Comparison of ENCODE assay signal across 1 cellular context in genomic region chr14:73594491-73594890, GRCh38.
TF ChIP-seq lines count a peak whose summit lies in the region.

No MANE protein-coding gene starts in this region.

TF ChIP-seq in HEK293, 187 proteins besides CTCF, POLR2A, EP300 and RAD21:
- TF ChIP-seq ZNF518A (tag by site-specific recombination; conservative IDR thresholded peaks at IDR 0.05; ENCODE audit: low read depth) (peak; percentile 72), ZNF394 (tag by site-specific recombination; IDR thresholded peaks at IDR 0.05; ENCODE audit: borderline replicate concordance) (peak; percentile 83), ZNF404 (tag by site-specific recombination; IDR thresholded peaks at IDR 0.05) (peak; percentile 44; the same call in 1 of the 2 replicates), ZNF426 (tag by site-specific recombination; IDR thresholded peaks at IDR 0.05) (peak; percentile 48), REST (tag by site-specific recombination; IDR thresholded peaks at IDR 0.05) (0 out of 2 replicates have a peak, but pooled peaks have one; percentile 30), ZNF140 (tag by site-specific recombination; IDR thresholded peaks at IDR 0.05) (peak; percentile 26; the same call in 1 of the 2 replicates), ZNF664 (tag by site-specific recombination; IDR thresholded peaks at IDR 0.05) (0 out of 2 replicates have a peak, but pooled peaks have one; percentile 19), ZNF555 (tag by site-specific recombination; conservative IDR thresholded peaks at IDR 0.05) (0 out of 2 replicates have a peak, but pooled peaks have one; percentile 16), GLIS1 (tag by site-specific recombination; IDR thresholded peaks at IDR 0.05) (no peak), SCRT2 (tag by site-specific recombination; IDR thresholded peaks at IDR 0.05) (no peak), ZNF623 (tag by site-specific recombination; IDR thresholded peaks at IDR 0.05) (peak; percentile 50)
- TF ChIP-seq, protein P1, sequence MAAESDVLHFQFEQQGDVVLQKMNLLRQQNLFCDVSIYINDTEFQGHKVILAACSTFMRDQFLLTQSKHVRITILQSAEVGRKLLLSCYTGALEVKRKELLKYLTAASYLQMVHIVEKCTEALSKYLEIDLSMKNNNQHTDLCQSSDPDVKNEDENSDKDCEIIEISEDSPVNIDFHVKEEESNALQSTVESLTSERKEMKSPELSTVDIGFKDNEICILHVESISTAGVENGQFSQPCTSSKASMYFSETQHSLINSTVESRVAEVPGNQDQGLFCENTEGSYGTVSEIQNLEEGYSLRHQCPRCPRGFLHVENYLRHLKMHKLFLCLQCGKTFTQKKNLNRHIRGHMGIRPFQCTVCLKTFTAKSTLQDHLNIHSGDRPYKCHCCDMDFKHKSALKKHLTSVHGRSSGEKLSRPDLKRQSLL (tag by site-specific recombination; IDR thresholded peaks at IDR 0.05), result no peak
- TF ChIP-seq, protein P2, sequence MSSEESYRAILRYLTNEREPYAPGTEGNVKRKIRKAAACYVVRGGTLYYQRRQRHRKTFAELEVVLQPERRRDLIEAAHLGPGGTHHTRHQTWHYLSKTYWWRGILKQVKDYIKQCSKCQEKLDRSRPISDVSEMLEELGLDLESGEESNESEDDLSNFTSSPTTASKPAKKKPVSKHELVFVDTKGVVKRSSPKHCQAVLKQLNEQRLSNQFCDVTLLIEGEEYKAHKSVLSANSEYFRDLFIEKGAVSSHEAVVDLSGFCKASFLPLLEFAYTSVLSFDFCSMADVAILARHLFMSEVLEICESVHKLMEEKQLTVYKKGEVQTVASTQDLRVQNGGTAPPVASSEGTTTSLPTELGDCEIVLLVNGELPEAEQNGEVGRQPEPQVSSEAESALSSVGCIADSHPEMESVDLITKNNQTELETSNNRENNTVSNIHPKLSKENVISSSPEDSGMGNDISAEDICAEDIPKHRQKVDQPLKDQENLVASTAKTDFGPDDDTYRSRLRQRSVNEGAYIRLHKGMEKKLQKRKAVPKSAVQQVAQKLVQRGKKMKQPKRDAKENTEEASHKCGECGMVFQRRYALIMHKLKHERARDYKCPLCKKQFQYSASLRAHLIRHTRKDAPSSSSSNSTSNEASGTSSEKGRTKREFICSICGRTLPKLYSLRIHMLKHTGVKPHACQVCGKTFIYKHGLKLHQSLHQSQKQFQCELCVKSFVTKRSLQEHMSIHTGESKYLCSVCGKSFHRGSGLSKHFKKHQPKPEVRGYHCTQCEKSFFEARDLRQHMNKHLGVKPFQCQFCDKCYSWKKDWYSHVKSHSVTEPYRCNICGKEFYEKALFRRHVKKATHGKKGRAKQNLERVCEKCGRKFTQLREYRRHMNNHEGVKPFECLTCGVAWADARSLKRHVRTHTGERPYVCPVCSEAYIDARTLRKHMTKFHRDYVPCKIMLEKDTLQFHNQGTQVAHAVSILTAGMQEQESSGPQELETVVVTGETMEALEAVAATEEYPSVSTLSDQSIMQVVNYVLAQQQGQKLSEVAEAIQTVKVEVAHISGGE (tag by site-specific recombination; conservative IDR thresholded peaks at IDR 0.05; ENCODE audit: low read depth), result peak; percentile 43; the same call in 1 of the 2 replicates
TF ChIP-seq in HEK293: peak in this region for 10.
